ENCODE assay signal across 16 cellular contexts in the genomic region with DNA sequence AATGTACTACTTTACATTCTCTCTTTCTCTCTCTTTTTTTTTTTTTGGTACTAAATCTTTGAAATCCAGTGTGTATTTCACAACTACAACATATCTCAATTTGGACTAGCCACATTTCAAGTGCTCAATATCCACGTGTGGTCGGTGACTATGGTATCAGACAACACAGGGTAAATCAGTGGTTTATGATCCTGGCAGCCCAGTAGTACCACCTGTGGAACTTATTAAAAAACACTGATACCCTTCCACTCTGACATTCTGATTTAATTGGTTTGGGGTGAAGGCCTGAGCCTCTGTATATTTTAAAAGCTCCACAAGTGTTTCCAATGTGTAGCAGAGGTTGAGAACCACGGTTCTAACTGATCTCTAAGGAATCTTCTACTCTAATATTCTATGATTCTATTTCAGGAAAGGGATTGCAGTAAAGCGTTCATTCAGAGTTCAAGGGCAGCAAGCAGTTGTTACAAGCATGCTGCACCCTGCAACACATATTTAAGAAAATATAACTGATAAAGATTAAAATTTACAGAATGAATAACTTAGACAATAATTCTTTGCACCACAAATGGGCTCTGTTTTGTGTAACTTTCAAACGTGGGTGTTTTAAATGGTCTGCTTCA. TPM values are rescaled to one million over a fixed set of nuclear protein-coding genes. Genes with fewer than 3 reads are reported as not detected.
A peak's percentile ranks its signal among the peaks of the same experiment; 100 is the strongest.
DNase-seq lines count a peak whose midpoint lies in the region; ATAC-seq and TF ChIP-seq lines count a peak whose summit lies in the region.
"Had no signal": no experiment of that assay in that cellular context is flagged by ENCODE, and none has a peak within 500 bp of the region (broad histone marks: within the 10 kb centered on the region; RNA-seq: fewer than 3 reads in every experiment).

No MANE protein-coding gene starts in this region.

- DNase-seq in GM23338 (ENCODE audit: low spot score) (no peak), esophagus muscularis mucosa (ENCODE audit: extremely low spot score) (no peak), psoas muscle (no peak), MG63 (no peak), NCI-H82 treated with DMSO at 0.1 percent for 48 hours (lab: John Stamatoyannopoulos, UW; ENCODE audit: unreplicated experiment) (no peak), SIG-M5 (lab: John Stamatoyannopoulos, UW) (no peak)
- DNase-seq: Caco-2; CD8-positive, alpha-beta memory T cell; DND-41; GDM1; HCEC 1CT had no signal

- H3F3A ChIP-seq in GM23338 (replicated peaks; ENCODE audit: low read depth) = no peaks in the 10 kb centered on the region

- H3K36me3 Mint-ChIP-seq in GM23338 (ENCODE audit: low read depth) = no peaks in the 10 kb centered on the region
- H3K36me3 Mint-ChIP-seq: CD14-positive monocyte; CD8-positive, alpha-beta memory T cell; IgD-negative memory B cell had no signal

- no peak overlapping the region for H3K4me2 ChIP-seq in GM23338
- H3K4me2 ChIP-seq: A549 had no signal

- intact Hi-C loops in esophagus muscularis mucosa (cut with DNase I) = loop anchor here (5.0 kb wide), 1 partner anchor 270 kb away; no protein-coding TSS in a partner anchor
- intact Hi-C loops in psoas muscle (cut with DNase I) = loop anchor here in 1 of 2 donors (10.0 kb wide), 1 partner anchor 57 kb away; no protein-coding TSS in a partner anchor

- H3K4me1 Mint-ChIP-seq in GM23338 = peaks cover under 1% of the 10 kb centered on the region; the same call in 1 of the 3 replicates
- H3K4me1 Mint-ChIP-seq: CD14-positive monocyte; CD8-positive, alpha-beta memory T cell had no signal

- no peaks in the 10 kb centered on the region for H3K36me3 ChIP-seq in GM23338 (ENCODE audit: insufficient read depth)
- H3K36me3 ChIP-seq in HEK293 (ENCODE audit: control insufficient read depth in 2 of 2, insufficient read depth in 1 of 2, low read length in 2 of 2) = no peaks in the 10 kb centered on the region
- no peaks in the 10 kb centered on the region for H3K36me3 ChIP-seq in esophagus muscularis mucosa
- no peaks in the 10 kb centered on the region for H3K36me3 ChIP-seq in psoas muscle (ENCODE audit: insufficient read depth in 1 of 2, low read depth in 1 of 2)
- peaks cover 8% of the 10 kb centered on the region for H3K36me3 ChIP-seq in MG63

- no peaks in the 10 kb centered on the region for H3K9me3 ChIP-seq in HEK293 (ENCODE audit: control insufficient read depth, insufficient read depth, low read depth, low read length)
- H3K9me3 ChIP-seq in esophagus muscularis mucosa = no peaks in the 10 kb centered on the region
- H3K9me3 ChIP-seq in psoas muscle = no peaks in the 10 kb centered on the region
- no peaks in the 10 kb centered on the region for H3K9me3 ChIP-seq in MG63
- H3K9me3 ChIP-seq: A549, Caco-2 had no signal

- H3K4me3 Mint-ChIP-seq in GM23338 = no peak overlapping the region
- H3K4me3 Mint-ChIP-seq: CD14-positive monocyte; CD8-positive, alpha-beta memory T cell; IgD-negative memory B cell had no signal

- WGBS in esophagus muscularis mucosa = 60% methylated on average over 5 of the region's 5 CpGs
- WGBS in psoas muscle, 3 donors = 19 to 25% (median 20%) methylated on average over 5 of the region's 5 CpGs

- POLR2A ChIA-PET in HEK293 (lab: Yijun Ruan, JAX) = no interaction called here

- H3K4me1 ChIP-seq in GM23338 (ENCODE audit: insufficient read depth) (peaks cover 4% of the 10 kb centered on the region), HEK293 (ENCODE audit: control insufficient read depth, insufficient read depth, low read length) (peaks cover 21% of the 10 kb centered on the region), esophagus muscularis mucosa (peaks cover 15 to 34% (median 24%) of the 10 kb centered on the region in 4 donors), psoas muscle (peaks cover 13% of the 10 kb centered on the region)
- H3K4me1 ChIP-seq: Caco-2 had no signal

- no peaks in the 10 kb centered on the region for H3K79me2 ChIP-seq in GM23338 (replicated peaks; ENCODE audit: insufficient read depth)

- H3K9me3 Mint-ChIP-seq in GM23338 = no peaks in the 10 kb centered on the region
- H3K9me3 Mint-ChIP-seq: CD14-positive monocyte; CD8-positive, alpha-beta memory T cell; IgD-negative memory B cell had no signal

- H3K9me2 ChIP-seq in GM23338 (ENCODE audit: insufficient read depth) = no peaks in the 10 kb centered on the region

- H3K27me3 ChIP-seq in GM23338 (ENCODE audit: insufficient read depth) = peaks cover 18% of the 10 kb centered on the region
- H3K27me3 ChIP-seq in esophagus muscularis mucosa = no peaks in the 10 kb centered on the region
- no peaks in the 10 kb centered on the region for H3K27me3 ChIP-seq in psoas muscle (ENCODE audit: insufficient read depth in 3 of 3, low read length in 2 of 3)
- H3K27me3 ChIP-seq in MG63 = no peaks in the 10 kb centered on the region

- H3K27ac ChIP-seq in GM23338 (ENCODE audit: low read depth) (no peak overlapping the region), HEK293 (ENCODE audit: extremely low read depth, low read depth, low read length) (no peak overlapping the region), esophagus muscularis mucosa (replicated peaks in 1 of 4) (peak overlapping the region in 3 of 4 donors; percentile 6 to 51 (median 9)), psoas muscle (peak overlapping the region; percentile 64)
- H3K27ac ChIP-seq: A549 had no signal

- CTCF ChIA-PET in HEK293 (lab: Yijun Ruan, JAX) = no interaction called here

- no peaks in the 10 kb centered on the region for H4K20me1 ChIP-seq in GM23338 (replicated peaks; ENCODE audit: insufficient read depth)

- H3K27me3 Mint-ChIP-seq in GM23338 (ENCODE audit: insufficient read depth, low read depth, poor library complexity) = peaks cover 6% of the 10 kb centered on the region

- H3K27ac Mint-ChIP-seq in GM23338 = no peak overlapping the region
- H3K27ac Mint-ChIP-seq: CD14-positive monocyte; CD8-positive, alpha-beta memory T cell; IgD-negative memory B cell had no signal

- no peak for TF ChIP-seq POLR2A in esophagus muscularis mucosa (IDR thresholded peaks at IDR 0.05; ENCODE audit: low read depth)

- TF ChIP-seq EP300 in esophagus muscularis mucosa (IDR thresholded peaks at IDR 0.05) = no peak

- ATAC-seq in GM23338 = no peak
- ATAC-seq in psoas muscle = peak; percentile 49 to 67 (median 56)
- ATAC-seq in HG03520 (IDR thresholded peaks at IDR 0.05; ENCODE audit: unreplicated experiment) = no peak

- 0 out of 2 replicates have a peak overlapping the region, but pooled peaks have one; percentile 5 for H2AFZ ChIP-seq in GM23338

- H3K4me3 ChIP-seq in GM23338 (no peak overlapping the region), HEK293 (ENCODE audit: low read depth, low read length) (no peak overlapping the region), esophagus muscularis mucosa (no peak overlapping the region), psoas muscle (peak overlapping the region; percentile 4), MG63 (no peak overlapping the region)
- H3K4me3 ChIP-seq: A549 had no signal

- TF ChIP-seq CTCF in GM23338 (conservative IDR thresholded peaks at IDR 0.05; ENCODE audit: low read depth in 2 of 2) (no peak), HEK293 (tag by site-specific recombination; IDR thresholded peaks at IDR 0.05) (no peak), esophagus muscularis mucosa (IDR thresholded peaks at IDR 0.05) (no peak), psoas muscle (IDR thresholded peaks at IDR 0.05) (no peak)

TF ChIP-seq in GM23338, 12 proteins besides CTCF, POLR2A, EP300 and RAD21 (continues in another document):
- TF ChIP-seq JUNB (IDR thresholded peaks at IDR 0.05; ENCODE audit: unreplicated experiment) (no peak), ZNF331 (CRISPR knock-in tag; IDR thresholded peaks at IDR 0.05; ENCODE audit: low read depth) (no peak), STAT1 (IDR thresholded peaks at IDR 0.05; ENCODE audit: unreplicated experiment) (no peak), ZNF114 (CRISPR knock-in tag; IDR thresholded peaks at IDR 0.05) (no peak)

TF ChIP-seq in HEK293, 187 proteins besides CTCF, POLR2A, EP300 and RAD21 (continues in another document):
- no peak for TF ChIP-seq ZSCAN16 (tag by site-specific recombination; IDR thresholded peaks at IDR 0.05)
- TF ChIP-seq MYNN (tag by site-specific recombination; IDR thresholded peaks at IDR 0.05; ENCODE audit: borderline replicate concordance) = no peak
- no peak for TF ChIP-seq RBAK (tag by site-specific recombination; IDR thresholded peaks at IDR 0.05)
- TF ChIP-seq ZNF341 (tag by site-specific recombination; IDR thresholded peaks at IDR 0.05; ENCODE audit: low read depth) = no peak
- peak; percentile 63; the same call in 1 of the 2 replicates for TF ChIP-seq SCRT1 (tag by site-specific recombination; IDR thresholded peaks at IDR 0.05; ENCODE audit: borderline replicate concordance)
- no peak for TF ChIP-seq GLIS1 (tag by site-specific recombination; IDR thresholded peaks at IDR 0.05)
- TF ChIP-seq, protein P1, sequence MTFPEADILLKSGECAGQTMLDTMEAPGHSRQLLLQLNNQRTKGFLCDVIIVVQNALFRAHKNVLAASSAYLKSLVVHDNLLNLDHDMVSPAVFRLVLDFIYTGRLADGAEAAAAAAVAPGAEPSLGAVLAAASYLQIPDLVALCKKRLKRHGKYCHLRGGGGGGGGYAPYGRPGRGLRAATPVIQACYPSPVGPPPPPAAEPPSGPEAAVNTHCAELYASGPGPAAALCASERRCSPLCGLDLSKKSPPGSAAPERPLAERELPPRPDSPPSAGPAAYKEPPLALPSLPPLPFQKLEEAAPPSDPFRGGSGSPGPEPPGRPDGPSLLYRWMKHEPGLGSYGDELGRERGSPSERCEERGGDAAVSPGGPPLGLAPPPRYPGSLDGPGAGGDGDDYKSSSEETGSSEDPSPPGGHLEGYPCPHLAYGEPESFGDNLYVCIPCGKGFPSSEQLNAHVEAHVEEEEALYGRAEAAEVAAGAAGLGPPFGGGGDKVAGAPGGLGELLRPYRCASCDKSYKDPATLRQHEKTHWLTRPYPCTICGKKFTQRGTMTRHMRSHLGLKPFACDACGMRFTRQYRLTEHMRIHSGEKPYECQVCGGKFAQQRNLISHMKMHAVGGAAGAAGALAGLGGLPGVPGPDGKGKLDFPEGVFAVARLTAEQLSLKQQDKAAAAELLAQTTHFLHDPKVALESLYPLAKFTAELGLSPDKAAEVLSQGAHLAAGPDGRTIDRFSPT (tag by site-specific recombination; IDR thresholded peaks at IDR 0.05) = no peak
- no peak for TF ChIP-seq ZNF514 (tag by site-specific recombination; IDR thresholded peaks at IDR 0.05)
- no peak for TF ChIP-seq TCF7L2 (IDR thresholded peaks at IDR 0.05; ENCODE audit: borderline replicate concordance, low read depth, low read length)
- 0 out of 2 replicates have a peak, but pooled peaks have one; percentile 29 for TF ChIP-seq ZBTB20 (tag by site-specific recombination; IDR thresholded peaks at IDR 0.05)
- no peak for TF ChIP-seq ZNF837 (tag by site-specific recombination; IDR thresholded peaks at IDR 0.05)

RNA-seq across cellular contexts. Expression of a gene that starts 5.1 kb away (rescaled TPM):
- 1.7 and 2.4 TPM in 2 replicates for total RNA-seq in GM23338 (2014; rRNA removed; shearing (Covaris generic))
- polyA plus RNA-seq in GM23338 (2016; fragmentation: Nextera tagmentation; extraction: Ambion mirVana) (2.9 and 4.4 TPM in 2 replicates), psoas muscle (10 to 100 TPM in 1 of 3 donors, 1 to 10 TPM in 1, under 1 TPM in 1; 0.86 to 16.6 (median 1.2) TPM)
- total RNA-seq in esophagus muscularis mucosa (10 to 100 TPM in 2 of 4 donors, 1 to 10 TPM in 2; 6.6 to 18.6 (median 12.6) TPM), psoas muscle (10 to 100 TPM in 3 of 4 donors, 1 to 10 TPM in 1; 6.3 to 33.8 (median 24.9) TPM)
- total RNA-seq in MG63 (2014; rRNA removed; shearing (Covaris generic); ENCODE audit: low replicate concordance) = 18.5 and 19.4 TPM in 2 replicates
- total RNA-seq: CD8-positive, alpha-beta memory T cell had no signal
- polyA plus RNA-seq: CD8-positive, alpha-beta memory T cell had no signal

Comparison
In these comparisons a context has a peak if more than half of its experiments do, and no peak if none do; other contexts are left out.
1. ATAC-seq: peak in psoas muscle (4 of 4); none in GM23338 (single experiment) and HG03520 (single experiment).
2. H3K27ac ChIP-seq: peak in esophagus muscularis mucosa (3 of 4) and psoas muscle (single experiment); none in GM23338 (single experiment) and HEK293 (single experiment).